In the genomic region with DNA sequence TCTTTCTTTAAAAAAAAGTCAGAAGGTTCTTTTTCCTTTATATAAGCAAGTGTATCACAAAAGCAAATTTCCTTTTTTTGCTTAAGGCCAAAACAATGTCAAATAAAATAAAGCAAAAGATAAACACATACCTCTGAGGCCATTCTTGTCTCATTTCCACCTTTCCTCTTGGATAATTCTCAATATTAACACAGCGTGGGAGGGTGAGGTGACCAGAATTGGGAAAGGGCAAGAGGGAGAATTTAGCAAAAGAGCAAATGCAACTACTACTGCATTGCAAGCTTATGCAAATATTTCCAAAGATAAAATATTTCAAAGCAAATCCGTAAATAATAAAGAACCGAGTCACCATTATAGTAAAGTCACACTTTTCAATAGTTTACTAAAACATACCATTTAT, we compare ENCODE assay signal across 1 cellular context.
A peak's percentile ranks its signal among the peaks of the same experiment; 100 is the strongest.
TF ChIP-seq lines count a peak whose summit lies in the region.

No MANE protein-coding gene starts in this region.

TF ChIP-seq in liver, 16 proteins besides CTCF, POLR2A, EP300 and RAD21 (continued from another document):
- TF ChIP-seq REST (IDR thresholded peaks at IDR 0.05) (peak; percentile 16), EGR1 (IDR thresholded peaks at IDR 0.05; ENCODE audit: low read depth in 2 of 2) (peak in 1 of 2 donors; percentile 83), YY1 (IDR thresholded peaks at IDR 0.05) (peak; percentile 32), GABPA (IDR thresholded peaks at IDR 0.05 in 1 of 2, conservative IDR thresholded peaks at IDR 0.05 in 1 of 2) (peak in 1 of 2 donors; percentile 11), RXRA (IDR thresholded peaks at IDR 0.05) (peak in 1 of 2 donors; percentile 53), HNF4A (conservative IDR thresholded peaks at IDR 0.05) (peak in 1 of 2 donors; percentile 51)
